ENCODE assay signal across 14 cellular contexts in the genomic region with DNA sequence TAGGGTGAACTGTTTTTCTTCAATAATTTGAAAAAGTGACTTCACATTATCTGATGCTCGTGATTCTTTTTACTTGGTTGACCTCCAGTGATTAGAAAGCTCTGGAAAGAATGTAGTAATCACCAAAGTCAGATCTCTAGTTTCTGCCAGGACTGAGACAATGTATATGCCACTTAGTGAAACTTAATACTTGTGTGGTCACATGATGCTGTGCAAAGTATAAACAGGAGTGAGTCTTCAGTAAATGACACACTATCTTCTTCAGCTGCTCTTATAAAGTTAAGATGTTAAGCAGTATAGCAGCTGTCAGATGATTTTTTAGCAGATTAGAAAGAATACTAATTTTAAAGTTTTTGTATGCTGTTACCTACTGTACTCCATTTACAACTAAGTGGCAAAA. TPM values are rescaled to one million over a fixed set of nuclear protein-coding genes. Genes with fewer than 3 reads are reported as not detected.
DNase-seq lines count a peak whose midpoint lies in the region; ATAC-seq and TF ChIP-seq lines count a peak whose summit lies in the region.
"Had no signal": no experiment of that assay in that cellular context is flagged by ENCODE, and none has a peak within 500 bp of the region (broad histone marks: within the 10 kb centered on the region; RNA-seq: fewer than 3 reads in every experiment).

No MANE protein-coding gene starts in this region.

- H3K4me3 ChIP-seq in cardiac muscle cell (no peak overlapping the region), SJCRH30 (no peak overlapping the region), fibroblast of pulmonary artery (replicated peaks; ENCODE audit: low read depth, low read length) (no peak overlapping the region)

- peak in 1 of 2 donors; percentile 43 for DNase-seq in cardiac muscle cell (ENCODE audit: low read depth in 1 of 2, low spot score in 1 of 2)
- no peak for DNase-seq in left ventricle myocardium superior
- DNase-seq in SJCRH30 = peak; percentile 8 to 70
- peak; percentile 50 for DNase-seq in fibroblast of pulmonary artery (ENCODE audit: low read depth)
- no peak for DNase-seq in SIG-M5 (lab: John Stamatoyannopoulos, UW)
- DNase-seq in SIG-M5 treated with dmso at 0.1 percent for 504 hours (lab: John Stamatoyannopoulos, UW; ENCODE audit: unreplicated experiment) = no peak
- DNase-seq: activated CD4-positive, CD25-positive, alpha-beta regulatory T cell treated with anti-CD3 and anti-CD28 coated beads, Interleukin-2, amount 50 U/mL, for 72 hours; caudate nucleus; foreskin melanocyte; islet precursor cell; NCI-H748 treated with DMSO at 0.1 percent for 48 hours; trophoblast cell had no signal

- H3K36me3 ChIP-seq in cardiac muscle cell (peaks cover 63% of the 10 kb centered on the region), SJCRH30 (no peaks in the 10 kb centered on the region)

- intact Hi-C loops in left ventricle myocardium superior (cut with micrococcal nuclease) = no loop called here

- H3K4me1 ChIP-seq in cardiac muscle cell (ENCODE audit: low read depth) (peaks cover 34% of the 10 kb centered on the region), SJCRH30 (peaks cover 17% of the 10 kb centered on the region)

- TF ChIP-seq CTCF in cardiac muscle cell (IDR thresholded peaks at IDR 0.05; ENCODE audit: low read depth, low read length) (no peak), fibroblast of pulmonary artery (IDR thresholded peaks at IDR 0.05; ENCODE audit: low read length, missing control alignments) (no peak)

- no peaks in the 10 kb centered on the region for H3K9me3 ChIP-seq in cardiac muscle cell (ENCODE audit: low read depth)
- H3K9me3 ChIP-seq in SJCRH30 (replicated peaks) = no peaks in the 10 kb centered on the region

- no peaks in the 10 kb centered on the region for H3K27me3 ChIP-seq in cardiac muscle cell
- H3K27me3 ChIP-seq in SJCRH30 = no peaks in the 10 kb centered on the region

- H3K27ac ChIP-seq in cardiac muscle cell (peak overlapping the region; percentile 74), SJCRH30 (no peak overlapping the region)

- ATAC-seq in left ventricle myocardium superior = no peak
- ATAC-seq in GM19328 (IDR thresholded peaks at IDR 0.05; ENCODE audit: unreplicated experiment) = no peak
- ATAC-seq in HG03520 (IDR thresholded peaks at IDR 0.05; ENCODE audit: unreplicated experiment) = no peak

RNA-seq across cellular contexts. Expression of a gene that starts 17.2 kb away (rescaled TPM):
- total RNA-seq in cardiac muscle cell (483 and 718 TPM in 2 replicates), left ventricle myocardium superior (4.7 TPM)
- 443 and 806 TPM in 2 replicates for polyA plus RNA-seq in cardiac muscle cell
- total RNA-seq in SJCRH30 (2014; rRNA removed; shearing (Covaris generic)) = 0.03 TPM in 1 of 2 replicates, not detected in the other

Comparison
In these comparisons a context has a peak if more than half of its experiments do, and no peak if none do; other contexts are left out.
1. RNA of a gene that starts 17.2 kb away (total RNA-seq): 483 to 718 TPM in cardiac muscle cell; 4.7 TPM in left ventricle myocardium superior (single experiment) and 0.03 TPM in SJCRH30; every median in the first group is over 10 times any median in the second.
2. DNase-seq: peak in SJCRH30 (2 of 2) and fibroblast of pulmonary artery (single experiment); none in left ventricle myocardium superior (single experiment), SIG-M5 (single experiment) and SIG-M5 treated with dmso at 0.1 percent for 504 hours (single experiment).